Comparison of ENCODE assay signal across 9 cellular contexts in the genomic region with DNA sequence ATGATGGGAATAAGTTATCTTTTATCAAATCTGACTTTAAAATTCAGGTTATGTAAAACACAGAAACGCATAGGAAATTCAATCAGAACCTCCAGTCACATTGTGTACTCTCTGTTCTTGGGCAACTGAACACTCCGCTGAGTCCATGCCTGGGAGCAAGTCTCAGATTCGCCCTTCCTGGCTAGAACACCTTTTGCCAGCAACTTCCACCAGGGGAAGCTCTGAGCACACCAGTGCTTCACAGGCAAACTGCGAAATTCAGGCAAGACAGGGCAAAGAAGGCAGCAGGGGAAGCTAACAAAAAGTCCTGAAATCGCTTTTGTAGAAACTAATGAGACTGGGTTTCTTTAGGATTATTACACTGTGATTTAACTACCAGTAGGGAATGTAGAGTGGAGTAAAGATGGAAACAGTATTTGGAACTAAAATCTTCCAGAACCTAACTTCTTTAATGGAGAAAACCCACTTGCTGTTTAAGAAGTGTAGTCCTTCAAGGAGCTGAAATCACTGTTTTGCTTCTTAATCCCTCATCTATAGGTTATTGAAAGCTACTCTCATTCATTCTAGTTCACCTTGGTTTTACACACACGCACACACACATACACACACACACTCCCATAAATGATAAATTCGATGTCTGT.
DNase-seq lines count a peak whose midpoint lies in the region; FAIRE-seq and TF ChIP-seq lines count a peak whose summit lies in the region.
"Had no signal": no experiment of that assay in that cellular context is flagged by ENCODE, and none has a peak within 500 bp of the region (broad histone marks: within the 10 kb centered on the region; RNA-seq: fewer than 3 reads in every experiment).

No MANE protein-coding gene starts in this region.

- 30 to 43% (median 37%) methylated on average over 7 of the region's 7 CpGs for WGBS in small intestine, 3 donors

- H3K27me3 ChIP-seq in small intestine (ENCODE audit: control insufficient read depth in 2 of 2, insufficient read depth in 2 of 2, low read length in 2 of 2) (peaks cover 0 to 2% of the 10 kb centered on the region in 2 donors), vagina (no peaks in the 10 kb centered on the region), Peyer's patch (no peaks in the 10 kb centered on the region)

- intact Hi-C loops in vagina (cut with DNase I): no loop called here

- no peak for FAIRE-seq in small intestine (lab: Jason Lieb, UNC)
- FAIRE-seq: G401.6 had no signal

- H3K36me3 ChIP-seq in small intestine (ENCODE audit: control insufficient read depth in 2 of 2, insufficient read depth in 2 of 2, low read length in 2 of 2): no peaks in the 10 kb centered on the region
- no peaks in the 10 kb centered on the region for H3K36me3 ChIP-seq in vagina
- H3K36me3 ChIP-seq in Peyer's patch: no peaks in the 10 kb centered on the region

- TF ChIP-seq POLR2A in vagina (IDR thresholded peaks at IDR 0.05) (no peak), Peyer's patch (IDR thresholded peaks at IDR 0.05) (no peak)

- no peaks in the 10 kb centered on the region for H3K4me1 ChIP-seq in small intestine (ENCODE audit: control insufficient read depth in 2 of 2, insufficient read depth in 1 of 2, low read depth in 1 of 2, low read length in 1 of 2)
- no peaks in the 10 kb centered on the region for H3K4me1 ChIP-seq in vagina
- no peaks in the 10 kb centered on the region for H3K4me1 ChIP-seq in Peyer's patch

- H3K27ac ChIP-seq in small intestine (ENCODE audit: low read depth in 1 of 2, low read length in 1 of 2) (no peak overlapping the region), vagina (no peak overlapping the region), Peyer's patch (no peak overlapping the region)

- H3K4me3 ChIP-seq in small intestine (ENCODE audit: low read depth in 1 of 2, low read length in 2 of 2): no peak overlapping the region
- H3K4me3 ChIP-seq in vagina: no peak overlapping the region
- H3K4me3 ChIP-seq in Peyer's patch: no peak overlapping the region

- TF ChIP-seq CTCF in vagina (IDR thresholded peaks at IDR 0.05) (no peak), Peyer's patch (IDR thresholded peaks at IDR 0.05) (peak in 3 of 6 experiments; percentile 21 to 46 (median 31))

- DNase-seq in activated CD4-positive, alpha-beta T cell treated with anti-CD3 and anti-CD28 coated beads for 48 hours: peak; percentile 3
- no peak for DNase-seq in activated CD4-positive, alpha-beta T cell treated with anti-CD3 and anti-CD28 coated beads for 1 hour
- DNase-seq in HK-2 (ENCODE audit: unreplicated experiment): peak; percentile 21
- peak; percentile 85 for DNase-seq in RPMI8226
- peak; percentile 41 for DNase-seq in glomerular visceral epithelial cell (ENCODE audit: extremely low spot score)
- peak; percentile 20 for DNase-seq in small intestine
- no peak for DNase-seq in vagina (ENCODE audit: extremely low spot score in 2 of 2)
- DNase-seq in Peyer's patch: no peak

- no peaks in the 10 kb centered on the region for H3K9me3 ChIP-seq in small intestine (ENCODE audit: control insufficient read depth, low read depth)
- H3K9me3 ChIP-seq in vagina: no peaks in the 10 kb centered on the region
- H3K9me3 ChIP-seq in Peyer's patch: no peaks in the 10 kb centered on the region

Comparison
In these comparisons a context has a peak if more than half of its experiments do, and no peak if none do; other contexts are left out.
1. DNase-seq: peak in activated CD4-positive, alpha-beta T cell treated with anti-CD3 and anti-CD28 coated beads for 48 hours (single experiment), HK-2 (single experiment), RPMI8226 (single experiment), glomerular visceral epithelial cell (single experiment) and small intestine (single experiment); none in activated CD4-positive, alpha-beta T cell treated with anti-CD3 and anti-CD28 coated beads for 1 hour (single experiment), vagina (0 of 2) and Peyer's patch (0 of 3).